Comparison of ENCODE assay signal across 10 cellular contexts in genomic region chr17:82753201-82753464, GRCh38. TPM values are rescaled to one million over a fixed set of nuclear protein-coding genes. Genes with fewer than 3 reads are reported as not detected.
DNase-seq lines count a peak whose midpoint lies in the region; ATAC-seq, FAIRE-seq and TF ChIP-seq lines count a peak whose summit lies in the region.
"Had no signal": no experiment of that assay in that cellular context is flagged by ENCODE, and none has a peak within 500 bp of the region (broad histone marks: within the 10 kb centered on the region; RNA-seq: fewer than 3 reads in every experiment).

No MANE protein-coding gene starts in this region.

- H3K27ac ChIP-seq in keratinocyte (ENCODE audit: control insufficient read depth, insufficient read depth, low read length) = peak overlapping the region; percentile 55
- H3K27ac ChIP-seq in thymus (ENCODE audit: low read depth) = no peak overlapping the region

- H3K9me3 Mint-ChIP-seq in activated T-cell treated with anti-CD3 and anti-CD28 coated beads, Interleukin-2, amount 50 U/mL, for 72 hours = no peaks in the 10 kb centered on the region
- no peaks in the 10 kb centered on the region for H3K9me3 Mint-ChIP-seq in activated T-helper 17 cell treated with anti-CD3 and anti-CD28 coated beads, Interleukin-2, amount 50 U/mL, for 72 hours

- no peak for DNase-seq in activated T-cell treated with anti-CD3 and anti-CD28 coated beads, Interleukin-2, amount 50 U/mL, for 72 hours
- no peak for DNase-seq in activated T-cell treated with anti-CD3 and anti-CD28 coated beads for 4 hours
- DNase-seq in keratinocyte (ENCODE audit: low read depth, low spot score) = no peak
- DNase-seq in NCI-H774 (lab: John Stamatoyannopoulos, UW) = no peak
- DNase-seq in cerebellum (ENCODE audit: low spot score) = no peak
- DNase-seq: cerebellar nuclear complex, NCI-H524 treated with DMSO at 0.1 percent for 48 hours had no signal

- peaks cover 2 to 12% of the 10 kb centered on the region in 2 experiments for H3K36me3 ChIP-seq in keratinocyte (ENCODE audit: control insufficient read depth in 2 of 2, extremely low read depth in 1 of 2, insufficient read depth in 2 of 2, low read length in 2 of 2)
- peaks cover 3% of the 10 kb centered on the region for H3K36me3 ChIP-seq in thymus (ENCODE audit: control insufficient read depth, insufficient read depth)

- H3K9me1 ChIP-seq in keratinocyte (ENCODE audit: control insufficient read depth, extremely low read depth, insufficient read depth, low read length) = peaks cover 3% of the 10 kb centered on the region

- H3K27ac Mint-ChIP-seq in activated T-cell treated with anti-CD3 and anti-CD28 coated beads, Interleukin-2, amount 50 U/mL, for 72 hours = no peak overlapping the region
- H3K27ac Mint-ChIP-seq in activated T-helper 17 cell treated with anti-CD3 and anti-CD28 coated beads, Interleukin-2, amount 50 U/mL, for 72 hours = no peak overlapping the region

- H3K36me3 Mint-ChIP-seq in activated T-cell treated with anti-CD3 and anti-CD28 coated beads, Interleukin-2, amount 50 U/mL, for 72 hours (ENCODE audit: insufficient read depth in 2 of 2) = peaks cover 0 to 4% of the 10 kb centered on the region in 2 donors
- peaks cover 28% of the 10 kb centered on the region for H3K36me3 Mint-ChIP-seq in activated T-helper 17 cell treated with anti-CD3 and anti-CD28 coated beads, Interleukin-2, amount 50 U/mL, for 72 hours (ENCODE audit: low read depth)

- H4K20me1 ChIP-seq in keratinocyte (ENCODE audit: control insufficient read depth, extremely low read depth, insufficient read depth, low read length) = no peaks in the 10 kb centered on the region

- no peak for TF ChIP-seq CTCF in keratinocyte (optimal IDR thresholded peaks at IDR 0.05 in 1 of 3, IDR thresholded peaks at IDR 0.05 in 1 of 3, conservative IDR thresholded peaks at IDR 0.05 in 1 of 3; ENCODE audit: extremely low read depth in 1 of 3, insufficient read depth in 2 of 3, low read length in 3 of 3)

- H3K79me2 ChIP-seq in keratinocyte (ENCODE audit: control insufficient read depth, insufficient read depth, low read length) = peaks cover 33% of the 10 kb centered on the region

- dilution Hi-C loops in keratinocyte (cut with MboI; ENCODE audit: extremely low pct_ligation_motif_present, low sequenced_read_pairs) = no loop called here

- H3K4me1 ChIP-seq in keratinocyte (ENCODE audit: control insufficient read depth, extremely low read depth, insufficient read depth, low read length) (peaks cover 26% of the 10 kb centered on the region), thymus (ENCODE audit: control insufficient read depth, insufficient read depth, low read length) (peaks cover 4% of the 10 kb centered on the region)

- H3K9me3 ChIP-seq in keratinocyte (ENCODE audit: control insufficient read depth, low read depth, low read length) (no peaks in the 10 kb centered on the region), thymus (ENCODE audit: control insufficient read depth) (peaks cover 3% of the 10 kb centered on the region)

- H3K27me3 ChIP-seq in keratinocyte (ENCODE audit: control insufficient read depth, extremely low read depth, insufficient read depth, low read length) = no peaks in the 10 kb centered on the region
- no peaks in the 10 kb centered on the region for H3K27me3 ChIP-seq in thymus (ENCODE audit: control insufficient read depth, insufficient read depth)

- WGBS in thymus = 77% methylated on average over 8 of the region's 8 CpGs

- peak overlapping the region; percentile 79 for H3K9ac ChIP-seq in keratinocyte (ENCODE audit: control insufficient read depth, extremely low read depth, insufficient read depth, low read length)

- ATAC-seq in activated T-cell treated with anti-CD3 and anti-CD28 coated beads, Interleukin-2, amount 50 U/mL, for 72 hours (replicated peaks in 1 of 2) = no peak
- ATAC-seq in activated T-helper 17 cell treated with anti-CD3 and anti-CD28 coated beads, Interleukin-2, amount 50 U/mL, for 72 hours (replicated peaks) = no peak
- ATAC-seq in HG03039 (IDR thresholded peaks at IDR 0.05; ENCODE audit: unreplicated experiment) = no peak

- H3K4me1 Mint-ChIP-seq in activated T-cell treated with anti-CD3 and anti-CD28 coated beads, Interleukin-2, amount 50 U/mL, for 72 hours (ENCODE audit: low read depth) = peaks cover 33% of the 10 kb centered on the region
- H3K4me1 Mint-ChIP-seq in activated T-helper 17 cell treated with anti-CD3 and anti-CD28 coated beads, Interleukin-2, amount 50 U/mL, for 72 hours = peaks cover 7% of the 10 kb centered on the region

- peak overlapping the region; percentile 83 to 88 (median 85) for H3K4me3 ChIP-seq in keratinocyte (ENCODE audit: control insufficient read depth in 2 of 3, extremely low read depth in 1 of 3, insufficient read depth in 2 of 3, low read depth in 1 of 3, low read length in 3 of 3)
- H3K4me3 ChIP-seq in thymus (ENCODE audit: low read length) = peak overlapping the region; percentile 91

- H3K27me3 Mint-ChIP-seq in activated T-cell treated with anti-CD3 and anti-CD28 coated beads, Interleukin-2, amount 50 U/mL, for 72 hours (ENCODE audit: low read depth) = no peaks in the 10 kb centered on the region
- no peaks in the 10 kb centered on the region for H3K27me3 Mint-ChIP-seq in activated T-helper 17 cell treated with anti-CD3 and anti-CD28 coated beads, Interleukin-2, amount 50 U/mL, for 72 hours

- H3K4me3 Mint-ChIP-seq in activated T-cell treated with anti-CD3 and anti-CD28 coated beads, Interleukin-2, amount 50 U/mL, for 72 hours = peak overlapping the region; percentile 87 to 90
- H3K4me3 Mint-ChIP-seq in activated T-helper 17 cell treated with anti-CD3 and anti-CD28 coated beads, Interleukin-2, amount 50 U/mL, for 72 hours = peak overlapping the region; percentile 74

- H3K4me2 ChIP-seq in keratinocyte (ENCODE audit: control insufficient read depth, extremely low read depth, insufficient read depth, low read depth, low read length) = peak overlapping the region; percentile 92

- no peak for FAIRE-seq in keratinocyte (lab: Jason Lieb, UNC)

- H2AFZ ChIP-seq in keratinocyte (ENCODE audit: control insufficient read depth, low read length) = no peak overlapping the region

RNA-seq across cellular contexts. Expression of gene TBCD, which starts 1.3 kb away (rescaled TPM):
- 100 to 1,000 TPM; 112 to 134 TPM for total RNA-seq in activated T-cell treated with anti-CD3 and anti-CD28 coated beads, Interleukin-2, amount 50 U/mL, for 72 hours
- total RNA-seq in activated T-helper 17 cell treated with anti-CD3 and anti-CD28 coated beads, Interleukin-2, amount 50 U/mL, for 72 hours = 100 to 1,000 TPM; 111 to 139 TPM
- 30.1 to 51.5 TPM (median 36.2 TPM) in 3 replicates for polyA plus RNA-seq in keratinocyte
- 46.9 TPM for polyA plus RNA-seq in keratinocyte (2011; ENCODE audit: low read depth)
- 27.0 and 48.2 TPM in 2 replicates for polyA plus RNA-seq in keratinocyte (2011; cell fraction: cytosol; rRNA removed)
- polyA plus RNA-seq in keratinocyte (2011; cell fraction: nucleus; rRNA removed) = 77.9 and 106 TPM in 2 replicates
- polyA plus RNA-seq in keratinocyte (2012; ENCODE audit: low replicate concordance) = 49.2 and 75.3 TPM in 2 replicates
- polyA minus RNA-seq in keratinocyte = 63.0 to 138 TPM (median 81.3 TPM) in 3 replicates
- polyA minus RNA-seq in keratinocyte (2011; cell fraction: cytosol; rRNA and poly(A)+ RNA removed) = 59.3 TPM
- polyA minus RNA-seq in keratinocyte (2011; cell fraction: nucleus; rRNA and poly(A)+ RNA removed) = 47.8 and 67.7 TPM in 2 replicates
- 292 TPM for polyA plus RNA-seq in thymus
- total RNA-seq in cerebellum = 63.2 TPM

RNA-seq across cellular contexts. Expression of gene FN3K, which starts 17.7 kb away (rescaled TPM):
- total RNA-seq in activated T-cell treated with anti-CD3 and anti-CD28 coated beads, Interleukin-2, amount 50 U/mL, for 72 hours = 1 to 10 TPM; 3.5 to 4.3 TPM
- total RNA-seq in activated T-helper 17 cell treated with anti-CD3 and anti-CD28 coated beads, Interleukin-2, amount 50 U/mL, for 72 hours = 1 to 10 TPM; 5.3 to 6.1 TPM
- polyA plus RNA-seq in keratinocyte (0.10 to 0.35 TPM (median 0.32 TPM) in 3 replicates), thymus (1.5 TPM)
- polyA plus RNA-seq in keratinocyte (2011; ENCODE audit: low read depth) = 1.6 TPM
- polyA plus RNA-seq in keratinocyte (2011; cell fraction: cytosol; rRNA removed) = 0.13 and 0.34 TPM in 2 replicates
- polyA plus RNA-seq in keratinocyte (2011; cell fraction: nucleus; rRNA removed) = 1.7 and 2.1 TPM in 2 replicates
- 1.4 and 2.4 TPM in 2 replicates for polyA plus RNA-seq in keratinocyte (2012; ENCODE audit: low replicate concordance)
- 0.46 to 1.3 TPM in 2 of 3 replicates, not detected in the other for polyA minus RNA-seq in keratinocyte
- 4.2 TPM for polyA minus RNA-seq in keratinocyte (2011; cell fraction: cytosol; rRNA and poly(A)+ RNA removed)
- 0.42 and 1.4 TPM in 2 replicates for polyA minus RNA-seq in keratinocyte (2011; cell fraction: nucleus; rRNA and poly(A)+ RNA removed)
- total RNA-seq in cerebellum = 13.9 TPM

RNA-seq across cellular contexts. Expression of gene FN3KRP, which starts 36.6 kb away (rescaled TPM):
- 10 to 100 TPM; 39.6 to 47.8 TPM for total RNA-seq in activated T-cell treated with anti-CD3 and anti-CD28 coated beads, Interleukin-2, amount 50 U/mL, for 72 hours
- total RNA-seq in activated T-helper 17 cell treated with anti-CD3 and anti-CD28 coated beads, Interleukin-2, amount 50 U/mL, for 72 hours = 10 to 100 TPM; 45.8 to 47.4 TPM
- polyA plus RNA-seq in keratinocyte (24.7 to 26.2 TPM (median 25.7 TPM) in 3 replicates), thymus (37.6 TPM)
- polyA plus RNA-seq in keratinocyte (2011; ENCODE audit: low read depth) = 15.1 TPM
- 22.7 and 26.4 TPM in 2 replicates for polyA plus RNA-seq in keratinocyte (2011; cell fraction: cytosol; rRNA removed)
- 29.3 and 37.4 TPM in 2 replicates for polyA plus RNA-seq in keratinocyte (2011; cell fraction: nucleus; rRNA removed)
- 23.4 and 34.5 TPM in 2 replicates for polyA plus RNA-seq in keratinocyte (2012; ENCODE audit: low replicate concordance)
- polyA minus RNA-seq in keratinocyte = 13.1 to 16.4 TPM (median 15.0 TPM) in 3 replicates
- 18.8 TPM for polyA minus RNA-seq in keratinocyte (2011; cell fraction: cytosol; rRNA and poly(A)+ RNA removed)
- polyA minus RNA-seq in keratinocyte (2011; cell fraction: nucleus; rRNA and poly(A)+ RNA removed) = 8.8 and 9.2 TPM in 2 replicates
- total RNA-seq in cerebellum = 14.8 TPM

RNA-seq across cellular contexts. Expression of gene RAB40B, which starts 54.6 kb away (rescaled TPM):
- 1 to 10 TPM; 2.5 to 3.1 TPM for total RNA-seq in activated T-cell treated with anti-CD3 and anti-CD28 coated beads, Interleukin-2, amount 50 U/mL, for 72 hours
- 1 to 10 TPM; 1.1 to 2.0 TPM for total RNA-seq in activated T-helper 17 cell treated with anti-CD3 and anti-CD28 coated beads, Interleukin-2, amount 50 U/mL, for 72 hours
- polyA plus RNA-seq in keratinocyte (10.6 to 15.1 TPM (median 11.4 TPM) in 3 replicates), thymus (8.4 TPM)
- polyA plus RNA-seq in keratinocyte (2011; ENCODE audit: low read depth) = 5.5 TPM
- polyA plus RNA-seq in keratinocyte (2011; cell fraction: cytosol; rRNA removed) = 8.4 and 13.4 TPM in 2 replicates
- polyA plus RNA-seq in keratinocyte (2011; cell fraction: nucleus; rRNA removed) = 13.5 and 15.4 TPM in 2 replicates
- 11.0 and 15.2 TPM in 2 replicates for polyA plus RNA-seq in keratinocyte (2012; ENCODE audit: low replicate concordance)
- polyA minus RNA-seq in keratinocyte = 4.0 to 18.9 TPM (median 12.2 TPM) in 3 replicates
- 12.9 TPM for polyA minus RNA-seq in keratinocyte (2011; cell fraction: cytosol; rRNA and poly(A)+ RNA removed)
- polyA minus RNA-seq in keratinocyte (2011; cell fraction: nucleus; rRNA and poly(A)+ RNA removed) = 5.4 and 5.6 TPM in 2 replicates
- total RNA-seq in cerebellum = 9.8 TPM
